Comparison of ENCODE assay signal across 24 cellular contexts in the genomic region with DNA sequence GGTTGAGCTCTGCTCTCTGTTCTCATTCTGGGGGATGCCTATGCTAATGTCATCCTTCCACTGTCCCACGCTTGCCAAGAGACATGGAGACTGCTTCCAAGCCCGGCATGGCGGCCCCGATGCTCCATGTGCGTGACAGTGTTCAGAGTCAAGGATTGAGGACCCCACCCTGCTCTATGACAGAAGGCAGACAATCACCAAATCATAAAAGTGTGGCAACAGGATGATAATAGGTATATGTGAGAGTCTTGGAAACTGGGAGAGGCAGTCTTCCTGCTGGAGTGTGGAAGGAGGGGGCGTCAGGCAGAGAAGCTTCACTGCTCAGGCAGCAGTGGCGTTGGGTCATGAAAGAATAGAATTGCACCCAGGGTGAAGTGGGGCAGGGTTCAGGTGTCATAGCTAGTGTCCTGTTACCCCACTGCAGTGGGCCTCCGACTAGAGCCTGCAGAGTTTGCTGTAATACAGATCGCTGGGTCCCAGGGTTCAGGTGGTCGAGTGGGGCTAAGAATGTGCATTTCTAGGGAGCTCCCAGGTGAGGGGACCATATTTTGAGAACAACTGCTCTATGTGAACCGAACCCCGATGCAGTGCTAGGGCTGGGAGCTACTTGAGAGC.
"Had no signal": no experiment of that assay in that cellular context is flagged by ENCODE, and none has a peak within 500 bp of the region (broad histone marks: within the 10 kb centered on the region; RNA-seq: fewer than 3 reads in every experiment).

No MANE protein-coding gene starts in this region.

- DNase-seq: activated CD4-positive, alpha-beta T cell treated with anti-CD3 and anti-CD28 coated beads for 1 hour; activated CD4-positive, alpha-beta T cell treated with anti-CD3 and anti-CD28 coated beads, Interleukin-2, amount 50 U/mL, for 1 hour; activated CD8-positive, alpha-beta memory T cell treated with anti-CD3 and anti-CD28 coated beads, Interleukin-2, amount 10 ng/mL, durations not matched to agents 7 days and 5 days; activated CD8-positive, alpha-beta T cell treated with anti-CD3 and anti-CD28 coated beads, Interleukin-2, amount 10 ng/mL, durations not matched to agents 7 days and 5 days; activated naive CD4-positive, alpha-beta T cell; activated T-cell treated with anti-CD3 and anti-CD28 coated beads, Interleukin-2, amount 50 U/mL, for 48 hours; esophagus squamous epithelium; foreskin melanocyte; heart right ventricle; left ventricle myocardium inferior; midbrain; occipital lobe; right lobe of liver; stimulated activated CD4-positive, alpha-beta T cell treated with anti-CD3 and anti-CD28 coated beads, Interleukin-2, amount 100 ng/mL, for 48 hours; stimulated activated naive CD8-positive, alpha-beta T cell treated with anti-CD3 and anti-CD28 coated beads, Interleukin-15, Interleukin-2, amounts not matched to agents 100 U/mL and 50 U/mL, for 24 hours; upper lobe of left lung had no signal

- H3K9me3 ChIP-seq: esophagus squamous epithelium, heart right ventricle, left ventricle myocardium inferior, right lobe of liver, thoracic aorta, upper lobe of left lung had no signal

- H3K36me3 Mint-ChIP-seq: activated CD8-positive, alpha-beta memory T cell treated with anti-CD3 and anti-CD28 coated beads, Interleukin-2, amount 10 ng/mL, durations not matched to agents 7 days and 5 days; activated naive CD4-positive, alpha-beta T cell treated with anti-CD3 and anti-CD28 coated beads, Interleukin-2, amount 50 U/mL, for 72 hours; naive thymus-derived CD8-positive, alpha-beta T cell; WTC11 had no signal

- H3K27ac Mint-ChIP-seq: activated CD8-positive, alpha-beta memory T cell treated with anti-CD3 and anti-CD28 coated beads, Interleukin-2, amount 10 ng/mL, durations not matched to agents 7 days and 5 days; activated CD8-positive, alpha-beta T cell treated with anti-CD3 and anti-CD28 coated beads, Interleukin-2, amount 10 ng/mL, durations not matched to agents 7 days and 5 days; activated naive CD4-positive, alpha-beta T cell treated with anti-CD3 and anti-CD28 coated beads, Interleukin-2, amount 50 U/mL, for 72 hours; activated T-helper 2 cell treated with anti-CD3 and anti-CD28 coated beads, Interferon-gamma antibody, Interleukin-2, Interleukin-4, amounts not matched to agents 10 μg/mL and 5 μg/mL and 100 μg/mL, durations not matched to agents 14 hours and 24 hours and 36 hours; dendritic cell treated with granulocyte-macrophage colony-stimulating factor and Interleukin-4, amounts not matched to agents 40 ng/mL and 50 ng/mL, for 4 days; naive thymus-derived CD8-positive, alpha-beta T cell had no signal

- H3K27me3 ChIP-seq: right lobe of liver, upper lobe of left lung had no signal

- H3K27ac ChIP-seq: esophagus squamous epithelium, heart right ventricle, left ventricle myocardium inferior, right lobe of liver, thoracic aorta, upper lobe of left lung had no signal

- H3K4me3 ChIP-seq: esophagus squamous epithelium, heart right ventricle, left ventricle myocardium inferior, right lobe of liver, thoracic aorta, upper lobe of left lung had no signal

- H3K4me1 ChIP-seq: esophagus squamous epithelium, upper lobe of left lung had no signal

- H3K4me3 Mint-ChIP-seq: activated CD8-positive, alpha-beta memory T cell treated with anti-CD3 and anti-CD28 coated beads, Interleukin-2, amount 10 ng/mL, durations not matched to agents 7 days and 5 days; activated CD8-positive, alpha-beta T cell treated with anti-CD3 and anti-CD28 coated beads, Interleukin-2, amount 10 ng/mL, durations not matched to agents 7 days and 5 days; central memory CD8-positive, alpha-beta T cell; dendritic cell treated with granulocyte-macrophage colony-stimulating factor and Interleukin-4, amounts not matched to agents 40 ng/mL and 50 ng/mL, for 4 days; naive thymus-derived CD8-positive, alpha-beta T cell; neural crest cell; WTC11 had no signal

- H3K9me3 Mint-ChIP-seq: activated naive CD4-positive, alpha-beta T cell treated with anti-CD3 and anti-CD28 coated beads, Interleukin-2, amount 50 U/mL, for 72 hours; activated T-helper 2 cell treated with anti-CD3 and anti-CD28 coated beads, Interferon-gamma antibody, Interleukin-2, Interleukin-4, amounts not matched to agents 10 μg/mL and 5 μg/mL and 100 μg/mL, durations not matched to agents 14 hours and 24 hours and 36 hours; central memory CD8-positive, alpha-beta T cell; dendritic cell treated with granulocyte-macrophage colony-stimulating factor and Interleukin-4, amounts not matched to agents 40 ng/mL and 50 ng/mL, for 4 days; naive thymus-derived CD8-positive, alpha-beta T cell; neural crest cell; WTC11 had no signal

- H3K4me1 Mint-ChIP-seq: central memory CD8-positive, alpha-beta T cell had no signal

- H3K36me3 ChIP-seq: esophagus squamous epithelium, heart right ventricle, left ventricle myocardium inferior, right lobe of liver, thoracic aorta, upper lobe of left lung had no signal
